23 cellular contexts compared by ENCODE assay signal in the genomic region with DNA sequence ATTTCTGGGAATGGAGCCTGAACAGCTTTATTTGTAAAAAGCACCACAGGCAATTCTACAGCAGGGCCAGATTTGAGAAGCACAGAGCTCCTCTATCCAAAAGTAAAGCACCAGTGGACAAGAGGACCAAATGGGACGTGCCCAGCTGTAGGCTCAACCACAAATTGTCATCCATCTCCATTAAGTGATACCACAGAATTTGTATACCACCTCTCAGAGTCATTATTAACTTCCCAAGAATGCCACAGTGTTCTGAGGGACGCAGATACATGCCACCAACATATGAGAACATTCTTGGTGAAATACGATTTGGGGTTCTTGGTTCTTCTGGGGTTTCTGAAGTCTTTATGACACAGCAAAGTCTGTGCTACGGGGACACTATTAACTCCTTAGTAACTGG.
"Had no signal": no experiment of that assay in that cellular context is flagged by ENCODE, and none has a peak within 500 bp of the region (broad histone marks: within the 10 kb centered on the region; RNA-seq: fewer than 3 reads in every experiment).

No MANE protein-coding gene starts in this region.

- H3K36me3 Mint-ChIP-seq: activated CD8-positive, alpha-beta memory T cell treated with anti-CD3 and anti-CD28 coated beads, Interleukin-2, amount 10 ng/mL, durations not matched to agents 7 days and 5 days; activated naive CD8-positive, alpha-beta T cell; brain; memory B cell; natural killer cell had no signal

- H3K4me1 ChIP-seq: heart left ventricle, right lobe of liver had no signal

- H3K4me3 ChIP-seq: heart left ventricle, neural progenitor cell, right lobe of liver, smooth muscle cell, tibial nerve had no signal

- H3K4me3 Mint-ChIP-seq: activated CD4-positive, alpha-beta T cell treated with anti-CD3 and anti-CD28 coated beads for 36 hours; activated CD8-positive, alpha-beta memory T cell treated with anti-CD3 and anti-CD28 coated beads, Interleukin-2, amount 10 ng/mL, durations not matched to agents 7 days and 5 days; activated CD8-positive, alpha-beta T cell treated with anti-CD3 and anti-CD28 coated beads, Interleukin-2, amount 10 ng/mL, durations not matched to agents 7 days and 5 days; activated naive CD8-positive, alpha-beta T cell; brain; effector memory CD8-positive, alpha-beta T cell; memory B cell; natural killer cell; neural progenitor cell had no signal

- H3K9me3 Mint-ChIP-seq: memory B cell, neural progenitor cell had no signal

- H3K27ac ChIP-seq: heart left ventricle, neural progenitor cell, right lobe of liver, tibial nerve had no signal

- H3K4me2 ChIP-seq: neural progenitor cell, smooth muscle cell had no signal

- H3K36me3 ChIP-seq: heart left ventricle, neural progenitor cell, right lobe of liver, tibial nerve had no signal

- H2AFZ ChIP-seq: neural progenitor cell had no signal

- H3K9me3 ChIP-seq: heart left ventricle, right lobe of liver, tibial nerve had no signal

- DNase-seq: activated CD4-positive, alpha-beta T cell treated with anti-CD3 and anti-CD28 coated beads for 36 hours; activated CD4-positive, CD25-positive, alpha-beta regulatory T cell; activated CD8-positive, alpha-beta memory T cell treated with anti-CD3 and anti-CD28 coated beads, Interleukin-2, amount 10 ng/mL, durations not matched to agents 7 days and 5 days; activated CD8-positive, alpha-beta T cell treated with anti-CD3 and anti-CD28 coated beads, Interleukin-2, amount 10 ng/mL, durations not matched to agents 7 days and 5 days; activated T-cell treated with anti-CD3 and anti-CD28 coated beads, Interleukin-2, amount 50 U/mL, for 48 hours; aorta; cortex of kidney; effector memory CD8-positive, alpha-beta T cell; foreskin fibroblast; heart left ventricle; natural killer cell; right lobe of liver; stimulated activated CD4-positive, alpha-beta T cell treated with anti-CD3 and anti-CD28 coated beads, Interleukin-1b, Interleukin-23, amount 100 ng/mL, for 48 hours; stimulated activated CD4-positive, alpha-beta T cell treated with anti-CD3 and anti-CD28 coated beads, Interleukin-4, amount 100 ng/mL, for 4 hours; stimulated activated CD8-positive, alpha-beta memory T cell treated with anti-CD3 and anti-CD28 coated beads, Interleukin-4, amount 100 ng/mL, for 48 hours; stimulated activated naive CD4-positive, alpha-beta T cell had no signal

- H3K4me1 Mint-ChIP-seq: activated CD4-positive, alpha-beta T cell treated with anti-CD3 and anti-CD28 coated beads for 36 hours; activated CD8-positive, alpha-beta memory T cell treated with anti-CD3 and anti-CD28 coated beads, Interleukin-2, amount 10 ng/mL, durations not matched to agents 7 days and 5 days; brain; memory B cell; natural killer cell had no signal

- H3K27me3 Mint-ChIP-seq: activated CD4-positive, alpha-beta T cell treated with anti-CD3 and anti-CD28 coated beads for 36 hours; activated CD8-positive, alpha-beta memory T cell treated with anti-CD3 and anti-CD28 coated beads, Interleukin-2, amount 10 ng/mL, durations not matched to agents 7 days and 5 days; activated naive CD8-positive, alpha-beta T cell; effector memory CD8-positive, alpha-beta T cell; memory B cell had no signal

- H3K9ac ChIP-seq: neural progenitor cell had no signal

- ATAC-seq: activated CD4-positive, alpha-beta T cell treated with anti-CD3 and anti-CD28 coated beads for 36 hours; activated CD8-positive, alpha-beta memory T cell treated with anti-CD3 and anti-CD28 coated beads, Interleukin-2, amount 10 ng/mL, durations not matched to agents 7 days and 5 days; activated CD8-positive, alpha-beta T cell treated with anti-CD3 and anti-CD28 coated beads, Interleukin-2, amount 10 ng/mL, durations not matched to agents 7 days and 5 days; effector memory CD8-positive, alpha-beta T cell; heart left ventricle; natural killer cell; right lobe of liver had no signal

- H3K27me3 ChIP-seq: heart left ventricle, neural progenitor cell, right lobe of liver, tibial nerve had no signal

- H3K27ac Mint-ChIP-seq: activated CD4-positive, alpha-beta T cell treated with anti-CD3 and anti-CD28 coated beads for 36 hours; activated CD8-positive, alpha-beta memory T cell treated with anti-CD3 and anti-CD28 coated beads, Interleukin-2, amount 10 ng/mL, durations not matched to agents 7 days and 5 days; activated CD8-positive, alpha-beta T cell treated with anti-CD3 and anti-CD28 coated beads, Interleukin-2, amount 10 ng/mL, durations not matched to agents 7 days and 5 days; activated naive CD8-positive, alpha-beta T cell; activated T-helper 2 cell treated with anti-CD3 and anti-CD28 coated beads, Interferon-gamma antibody, Interleukin-2, Interleukin-4, amounts not matched to agents 10 μg/mL and 5 μg/mL and 100 μg/mL, durations not matched to agents 14 hours and 24 hours and 36 hours; brain; effector memory CD8-positive, alpha-beta T cell; memory B cell; natural killer cell; neural progenitor cell had no signal
